ENCODE assay signal across 20 cellular contexts in genomic region chr2:109325570-109325969, GRCh38.
DNase-seq lines count a peak whose midpoint lies in the region; ATAC-seq and TF ChIP-seq lines count a peak whose summit lies in the region.
"Had no signal": no experiment of that assay in that cellular context is flagged by ENCODE, and none has a peak within 500 bp of the region (broad histone marks: within the 10 kb centered on the region; RNA-seq: fewer than 3 reads in every experiment).

No MANE protein-coding gene starts in this region.

- no peaks in the 10 kb centered on the region for H3K27me3 ChIP-seq in adipocyte (replicated peaks; ENCODE audit: control insufficient read depth, insufficient read depth, low read length)
- H3K27me3 ChIP-seq in hepatocyte = no peaks in the 10 kb centered on the region
- H3K27me3 ChIP-seq in spleen (replicated peaks in 1 of 7) = no peaks in the 10 kb centered on the region

- H3K4me1 ChIP-seq in adipocyte (ENCODE audit: control insufficient read depth, insufficient read depth, low read length) = peaks cover 76% of the 10 kb centered on the region
- H3K4me1 ChIP-seq in hepatocyte (ENCODE audit: insufficient read depth) = peaks cover 18% of the 10 kb centered on the region
- H3K4me1 ChIP-seq in spleen = peaks cover 0 to 32% (median 6%) of the 10 kb centered on the region in 6 donors

- no peak for DNase-seq in HFFc6
- DNase-seq in adipocyte (ENCODE audit: low read depth) = peak; percentile 27
- DNase-seq in hepatocyte (ENCODE audit: low spot score) = no peak
- DNase-seq in spleen = no peak
- no peak for DNase-seq in activated CD4-positive, CD25-positive, alpha-beta regulatory T cell (lab: John Stamatoyannopoulos, UW)
- no peak for DNase-seq in NCI-H1092 treated with DMSO at 0.1 percent for 48 hours (lab: John Stamatoyannopoulos, UW)
- DNase-seq in SW480 (ENCODE audit: low spot score) = no peak
- DNase-seq: activated CD4-positive, alpha-beta T cell treated with anti-CD3 and anti-CD28 coated beads for 1 hour; activated gamma-delta T cell treated with Interleukin-2 at 50 U/mL for 16 hours; Calu3; erythroblast; GF-D8; H9; hippocampal formation; NCI-H1436 treated with DMSO at 0.1 percent for 48 hours; NK-92 treated with Interleukin-12 subunit alpha and Interleukin-12 subunit beta, amount 100 ng/mL, for 24 hours; SHP77 treated with DMSO at 0.1 percent for 48 hours; stimulated activated naive CD8-positive, alpha-beta T cell treated with anti-CD3 and anti-CD28 coated beads, Interleukin-15, amount 100 ng/mL, for 72 hours had no signal

- H3K4me3 Mint-ChIP-seq in HFFc6 = peak overlapping the region; percentile 30
- H3K4me3 Mint-ChIP-seq: H9; stimulated activated naive CD8-positive, alpha-beta T cell treated with anti-CD3 and anti-CD28 coated beads, Interleukin-15, amount 100 ng/mL, for 72 hours had no signal

- H3K9me2 ChIP-seq in hepatocyte (replicated peaks; ENCODE audit: insufficient read depth) = no peaks in the 10 kb centered on the region

- no peak for TF ChIP-seq CTCF in HFFc6 (IDR thresholded peaks at IDR 0.05)
- TF ChIP-seq CTCF in hepatocyte (IDR thresholded peaks at IDR 0.05; ENCODE audit: poor library complexity) = no peak
- no peak for TF ChIP-seq CTCF in spleen (IDR thresholded peaks at IDR 0.05 in 8 of 11, conservative IDR thresholded peaks at IDR 0.05 in 3 of 11)

- H3K9ac ChIP-seq in adipocyte (ENCODE audit: low read length) = peak overlapping the region; percentile 45

- ATAC-seq in GM18858 (IDR thresholded peaks at IDR 0.05; ENCODE audit: unreplicated experiment) = no peak
- ATAC-seq: stimulated activated naive CD8-positive, alpha-beta T cell treated with anti-CD3 and anti-CD28 coated beads, Interleukin-15, amount 100 ng/mL, for 72 hours had no signal

- no peaks in the 10 kb centered on the region for H3K9me3 ChIP-seq in adipocyte (ENCODE audit: control insufficient read depth, low read length)
- H3K9me3 ChIP-seq in hepatocyte (ENCODE audit: low read depth) = no peaks in the 10 kb centered on the region
- no peaks in the 10 kb centered on the region for H3K9me3 ChIP-seq in spleen

- peaks cover 3% of the 10 kb centered on the region for H3K79me2 ChIP-seq in hepatocyte

- peak overlapping the region; percentile 83; the same call in 1 of the 2 replicates for H3K27ac Mint-ChIP-seq in HFFc6
- H3K27ac Mint-ChIP-seq: progenitor cell of endocrine pancreas; stimulated activated naive CD8-positive, alpha-beta T cell treated with anti-CD3 and anti-CD28 coated beads, Interleukin-15, amount 100 ng/mL, for 72 hours had no signal

- H3K4me3 ChIP-seq in adipocyte (ENCODE audit: low read length) (peak overlapping the region; percentile 35), hepatocyte (no peak overlapping the region), spleen (no peak overlapping the region)

- H3K27ac ChIP-seq in hepatocyte = peak overlapping the region; percentile 2
- H3K27ac ChIP-seq in spleen = peak overlapping the region in 5 of 8 donors; percentile 29 to 68 (median 48)

- H3K36me3 Mint-ChIP-seq in HFFc6 (ENCODE audit: low read depth) = peaks cover 25% of the 10 kb centered on the region

- H3K27me3 Mint-ChIP-seq in HFFc6 (ENCODE audit: insufficient read depth) = no peaks in the 10 kb centered on the region; the same call in 1 of the 2 replicates
- H3K27me3 Mint-ChIP-seq: stimulated activated naive CD8-positive, alpha-beta T cell treated with anti-CD3 and anti-CD28 coated beads, Interleukin-15, amount 100 ng/mL, for 72 hours had no signal

- TF ChIP-seq POLR2A in spleen (IDR thresholded peaks at IDR 0.05) = no peak

- H3K36me3 ChIP-seq in adipocyte (ENCODE audit: control insufficient read depth, insufficient read depth, low read length, severe bottlenecking) (no peaks in the 10 kb centered on the region), hepatocyte (replicated peaks; ENCODE audit: insufficient read depth, low read depth) (no peaks in the 10 kb centered on the region), spleen (no peaks in the 10 kb centered on the region)

- 93% methylated on average over 4 of the region's 4 CpGs for WGBS in hepatocyte (ENCODE audit: low lambda C conversion rate, missing lambda C conversion rate)
- WGBS in spleen, 5 donors = 88 to 94% (median 92%) methylated on average over 4 of the region's 4 CpGs

- H4K20me1 ChIP-seq in hepatocyte (ENCODE audit: insufficient read depth, poor library complexity, severe bottlenecking) = no peaks in the 10 kb centered on the region

- H2AFZ ChIP-seq in hepatocyte = no peak overlapping the region

- peaks cover 85% of the 10 kb centered on the region for H3K4me1 Mint-ChIP-seq in HFFc6 (ENCODE audit: low read depth)

- H3K9me3 Mint-ChIP-seq in HFFc6 = peaks cover 4% of the 10 kb centered on the region; the same call in 1 of the 2 replicates
- H3K9me3 Mint-ChIP-seq: stimulated activated naive CD8-positive, alpha-beta T cell treated with anti-CD3 and anti-CD28 coated beads, Interleukin-15, amount 100 ng/mL, for 72 hours had no signal

- intact Hi-C loops in spleen (cut with DNase I; ENCODE audit: low total_unique reads) = no loop called here

- no peak overlapping the region for H3K4me2 ChIP-seq in hepatocyte
